ENCODE assay signal across 11 cellular contexts in the genomic region with DNA sequence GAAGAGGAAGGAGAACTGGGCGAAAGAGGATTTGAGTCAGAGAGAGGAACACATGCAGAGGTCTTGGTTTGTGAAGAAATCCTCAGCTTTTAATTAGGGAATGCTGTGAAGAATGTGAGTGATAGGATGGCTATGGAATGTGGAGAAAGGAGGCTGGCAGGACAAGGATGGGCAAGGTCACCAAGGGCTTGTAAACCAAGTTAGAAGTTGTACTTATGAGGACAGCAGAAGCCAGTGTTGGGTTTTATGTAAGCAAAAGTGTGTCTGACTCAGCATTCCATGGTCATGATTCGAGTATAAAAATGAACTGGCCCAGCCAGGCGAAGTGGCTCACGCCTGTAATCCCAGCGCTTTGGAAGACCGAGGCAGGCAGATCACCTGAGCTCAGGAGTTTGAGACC. TPM values are rescaled to one million over a fixed set of nuclear protein-coding genes. Genes with fewer than 3 reads are reported as not detected.
DNase-seq lines count a peak whose midpoint lies in the region; ATAC-seq, FAIRE-seq and TF ChIP-seq lines count a peak whose summit lies in the region.
"Had no signal": no experiment of that assay in that cellular context is flagged by ENCODE, and none has a peak within 500 bp of the region (broad histone marks: within the 10 kb centered on the region; RNA-seq: fewer than 3 reads in every experiment).

No MANE protein-coding gene starts in this region.

- H3K4me3 ChIP-seq in skeletal muscle tissue (ENCODE audit: low read length in 3 of 3), result no peak overlapping the region
- H3K4me3 ChIP-seq: GM23338 had no signal

- H3K4me1 ChIP-seq in foreskin keratinocyte, result peaks cover 12% of the 10 kb centered on the region
- H3K4me1 ChIP-seq in skeletal muscle tissue (ENCODE audit: control insufficient read depth in 3 of 3, insufficient read depth in 3 of 3, low read length in 3 of 3), result peaks cover 0 to 4% (median 3%) of the 10 kb centered on the region in 3 donors

- POLR2A ChIA-PET in GM10248 (lab: Yijun Ruan, JAX), result no interaction called here

- no peaks in the 10 kb centered on the region for H3K36me3 ChIP-seq in skeletal muscle tissue (ENCODE audit: control insufficient read depth in 3 of 3, insufficient read depth in 3 of 3, low read length in 3 of 3)

- no peak overlapping the region for H3K9ac ChIP-seq in skeletal muscle tissue (ENCODE audit: low read depth in 1 of 3, low read length in 3 of 3)

- H3K27ac ChIP-seq in foreskin keratinocyte, result no peak overlapping the region
- H3K27ac ChIP-seq in skeletal muscle tissue (ENCODE audit: low read depth, low read length), result peak overlapping the region; percentile 58

- ATAC-seq in foreskin keratinocyte, result peak; percentile 91
- ATAC-seq in GM19452 (IDR thresholded peaks at IDR 0.05; ENCODE audit: unreplicated experiment), result no peak
- no peak for ATAC-seq in GM19035 (IDR thresholded peaks at IDR 0.05; ENCODE audit: unreplicated experiment)

- FAIRE-seq in H54 (lab: Jason Lieb, UNC), result peak; percentile 93

- H3K9me3 ChIP-seq in skeletal muscle tissue (ENCODE audit: control insufficient read depth in 3 of 3, low read length in 3 of 3), result no peaks in the 10 kb centered on the region

- DNase-seq in H54 (ENCODE audit: insufficient read length, low spot score) (peak; percentile 59), SW480 (ENCODE audit: low spot score) (peak; percentile 11), foreskin keratinocyte (peak; percentile 97 to 99), NCI-H2171 (lab: John Stamatoyannopoulos, UW) (no peak), GM10248 (ENCODE audit: extremely low spot score) (no peak)
- DNase-seq: activated CD8-positive, alpha-beta memory T cell treated with anti-CD3 and anti-CD28 coated beads, Interleukin-2, amount 50 U/mL, for 4 hours had no signal

- no peak for TF ChIP-seq CTCF in foreskin keratinocyte (conservative IDR thresholded peaks at IDR 0.05)
- TF ChIP-seq CTCF in GM10248 (IDR thresholded peaks at IDR 0.05; ENCODE audit: control extremely low read depth, extremely low read depth, low read depth, missing control alignments), result no peak

- no peak for TF ChIP-seq POLR2A in H54 (IDR thresholded peaks at IDR 0.05; ENCODE audit: low read depth, low read length)

- CTCF ChIA-PET in GM10248 (lab: Yijun Ruan, JAX), result interaction anchor here (1.0 to 3.6 kb wide), 17 partner anchors 9 to 479 kb away, joined by 3 to 32 read pairs (median 4); a partner anchor contains a TSS

- H3K27me3 ChIP-seq in foreskin keratinocyte, result no peaks in the 10 kb centered on the region
- H3K27me3 ChIP-seq in skeletal muscle tissue (ENCODE audit: control insufficient read depth in 3 of 3, insufficient read depth in 3 of 3, low read length in 3 of 3), result no peaks in the 10 kb centered on the region

RNA-seq across cellular contexts. Expression of a gene that starts 59.9 kb away (rescaled TPM):
- total RNA-seq in foreskin keratinocyte (0.20 and 0.74 TPM in 2 replicates), skeletal muscle tissue (0.52 TPM)
- 0.26 and 0.54 TPM in 2 replicates for polyA plus RNA-seq in foreskin keratinocyte
- polyA plus RNA-seq: neural cell had no signal

Comparison
In these comparisons a context has a peak if more than half of its experiments do, and no peak if none do; other contexts are left out.
1. DNase-seq: peak in H54 (single experiment), SW480 (single experiment) and foreskin keratinocyte (2 of 2); none in NCI-H2171 (single experiment) and GM10248 (single experiment).